ENCODE assay signal across 8 cellular contexts in genomic region chr20:17570347-17571152, GRCh38. TPM values are rescaled to one million over a fixed set of nuclear protein-coding genes. Genes with fewer than 3 reads are reported as not detected.
DNase-seq lines count a peak whose midpoint lies in the region; ATAC-seq, FAIRE-seq and TF ChIP-seq lines count a peak whose summit lies in the region.

No MANE protein-coding gene starts in this region.

- H3K27ac ChIP-seq in angular gyrus (ENCODE audit: low read depth, low read length) (peak overlapping the region; percentile 85), left ventricle myocardium inferior (replicated peaks) (peak overlapping the region; percentile 98), pancreas (peak overlapping the region; percentile 96 to 100 (median 100))

- peak overlapping the region; percentile 90 for H3K4me3 ChIP-seq in left ventricle myocardium inferior
- peak overlapping the region; percentile 73 to 100 (median 96) for H3K4me3 ChIP-seq in pancreas

- peak; percentile 25 for DNase-seq in DMS 273 treated with DMSO at 0.1 percent for 48 hours (lab: John Stamatoyannopoulos, UW)
- peak; percentile 28 for DNase-seq in OCI-M2 (lab: John Stamatoyannopoulos, UW; ENCODE audit: unreplicated experiment)
- DNase-seq in left ventricle myocardium inferior, result peak; percentile 37
- DNase-seq in pancreas, result peak in 5 of 6 donors; percentile 56 to 84 (median 63)

- H3K9me3 ChIP-seq in left ventricle myocardium inferior (replicated peaks) (no peaks in the 10 kb centered on the region), pancreas (no peaks in the 10 kb centered on the region)

- no peaks in the 10 kb centered on the region for H3K36me3 ChIP-seq in left ventricle myocardium inferior
- no peaks in the 10 kb centered on the region for H3K36me3 ChIP-seq in pancreas

- no peak for FAIRE-seq in pancreas (lab: Jason Lieb, UNC)

- H3K27me3 ChIP-seq in left ventricle myocardium inferior (ENCODE audit: low read depth) (no peaks in the 10 kb centered on the region), pancreas (no peaks in the 10 kb centered on the region)

- intact Hi-C loops in left ventricle myocardium inferior (cut with micrococcal nuclease) (no loop called here), pancreas (cut with DNase I) (no loop called here)

- peaks cover 75% of the 10 kb centered on the region for H3K4me1 ChIP-seq in left ventricle myocardium inferior
- peaks cover 15 to 34% (median 27%) of the 10 kb centered on the region in 3 donors for H3K4me1 ChIP-seq in pancreas

- ATAC-seq in GM19397 (IDR thresholded peaks at IDR 0.05; ENCODE audit: unreplicated experiment) (peak; percentile 49), HG03442 (IDR thresholded peaks at IDR 0.05; ENCODE audit: unreplicated experiment) (peak; percentile 35), pancreas (peak; percentile 29 to 55 (median 44)), GM21367 (IDR thresholded peaks at IDR 0.05; ENCODE audit: unreplicated experiment) (no peak)

- WGBS in pancreas, 2 donors, result 1 to 2% methylated on average over 24 to 43 of the region's 43 CpGs

- no peak for TF ChIP-seq CTCF in left ventricle myocardium inferior (IDR thresholded peaks at IDR 0.05; ENCODE audit: borderline replicate concordance)
- no peak for TF ChIP-seq CTCF in pancreas (IDR thresholded peaks at IDR 0.05)

RNA-seq across cellular contexts. Expression of gene DSTN, which starts 0.7 kb away (rescaled TPM):
- total RNA-seq in left ventricle myocardium inferior, result 635 TPM
- 100 to 1,000 TPM; 172 to 192 (median 182) TPM for total RNA-seq in pancreas
- polyA plus RNA-seq in pancreas, result 100 to 1,000 TPM; 138 to 242 TPM

RNA-seq across cellular contexts. Expression of gene BFSP1, which starts 39.4 kb away (rescaled TPM):
- total RNA-seq in left ventricle myocardium inferior (0.66 TPM), pancreas (1 to 10 TPM in 4 of 6 donors, under 1 TPM in 2; 0.81 to 1.8 (median 1.4) TPM)
- polyA plus RNA-seq in pancreas, result 1 to 10 TPM; 1.0 to 2.0 TPM
